Comparison of ENCODE assay signal across 15 cellular contexts in the genomic region with DNA sequence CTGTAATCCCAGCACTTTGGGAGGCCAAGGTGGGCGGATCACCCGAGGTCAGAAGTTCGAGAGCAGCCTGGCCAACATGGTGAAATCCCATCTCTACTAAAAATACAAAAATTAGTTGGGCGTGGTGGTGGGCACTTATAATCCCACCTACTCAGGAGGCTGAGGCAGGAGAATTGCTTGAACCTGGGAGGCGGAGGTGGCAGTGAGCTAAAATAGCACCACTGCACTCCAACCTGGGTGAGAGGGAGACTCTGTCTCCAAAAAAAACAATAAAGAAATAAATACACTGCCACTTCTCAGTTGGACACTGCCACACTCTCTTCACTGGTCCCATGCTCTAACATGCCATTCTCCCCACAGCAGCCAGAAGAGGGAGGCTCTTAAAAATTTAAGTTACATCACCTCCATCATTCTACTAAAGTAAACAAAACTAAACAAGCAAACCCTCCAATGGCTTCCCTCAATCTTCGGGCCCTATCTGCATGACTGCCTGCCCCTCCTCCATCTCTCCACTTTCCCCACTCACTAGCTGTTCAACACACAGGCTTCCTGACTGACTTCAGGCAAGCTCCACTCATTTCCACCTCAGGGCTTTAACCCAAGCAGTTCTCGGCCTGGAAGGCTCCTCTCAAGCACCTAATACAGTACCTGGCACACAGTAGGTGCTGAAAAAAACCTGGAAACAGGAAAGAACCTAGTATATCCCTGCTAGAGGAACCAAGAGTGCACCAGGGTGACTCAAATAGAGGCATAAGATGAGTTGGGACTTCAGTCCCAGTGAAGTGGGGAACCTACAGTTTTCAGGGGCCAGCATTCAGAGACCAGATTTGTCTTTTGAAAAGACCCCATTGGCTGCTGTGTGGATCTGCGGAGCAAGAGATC. TPM values are rescaled to one million over a fixed set of nuclear protein-coding genes. Genes with fewer than 3 reads are reported as not detected.
DNase-seq lines count a peak whose midpoint lies in the region; ATAC-seq and TF ChIP-seq lines count a peak whose summit lies in the region.
"Had no signal": no experiment of that assay in that cellular context is flagged by ENCODE, and none has a peak within 500 bp of the region (broad histone marks: within the 10 kb centered on the region; RNA-seq: fewer than 3 reads in every experiment).

No MANE protein-coding gene starts in this region.

- no peaks in the 10 kb centered on the region for H3K27me3 Mint-ChIP-seq in WTC11 (ENCODE audit: low read depth)
- H3K27me3 Mint-ChIP-seq in effector memory CD8-positive, alpha-beta T cell, result no peaks in the 10 kb centered on the region
- no peaks in the 10 kb centered on the region for H3K27me3 Mint-ChIP-seq in activated CD4-positive, alpha-beta memory T cell treated with anti-CD3 and anti-CD28 coated beads, Interleukin-2, amount 10 ng/mL, durations not matched to agents 7 days and 5 days
- H3K27me3 Mint-ChIP-seq in activated T-cell treated with anti-CD3 and anti-CD28 coated beads, Interleukin-2, amount 50 U/mL, for 24 hours, result no peaks in the 10 kb centered on the region
- H3K27me3 Mint-ChIP-seq: brain had no signal

- ATAC-seq in WTC11, result no peak
- ATAC-seq in lung (ENCODE audit: insufficient read depth, low FRiP score), result no peak
- ATAC-seq in effector memory CD8-positive, alpha-beta T cell (replicated peaks), result no peak
- ATAC-seq: left cardiac atrium had no signal

- H3K27ac Mint-ChIP-seq in WTC11, result no peak overlapping the region
- no peak overlapping the region for H3K27ac Mint-ChIP-seq in effector memory CD8-positive, alpha-beta T cell
- no peak overlapping the region for H3K27ac Mint-ChIP-seq in activated CD4-positive, alpha-beta memory T cell treated with anti-CD3 and anti-CD28 coated beads, Interleukin-2, amount 10 ng/mL, durations not matched to agents 7 days and 5 days
- H3K27ac Mint-ChIP-seq in activated T-cell treated with anti-CD3 and anti-CD28 coated beads, Interleukin-2, amount 50 U/mL, for 24 hours, result no peak overlapping the region

- H3K27ac ChIP-seq in lung (ENCODE audit: low read depth in 1 of 2, low read length in 1 of 2), result peak overlapping the region in 1 of 2 donors; percentile 39

- CTCF ChIA-PET in WTC11 (lab: Charles Lee), result interaction anchor here (1.5 to 2.7 kb wide), 2 partner anchors 12 to 223 kb away, joined by 9 to 17 read pairs; no protein-coding TSS in a partner anchor
- CTCF ChIA-PET in activated CD4-positive, alpha-beta memory T cell treated with anti-CD3 and anti-CD28 coated beads, Interleukin-2, amount 10 ng/mL, durations not matched to agents 7 days and 5 days (lab: Charles Lee), result interaction anchor here (1.0 to 5.9 kb wide), 2 partner anchors 13 to 222 kb away, joined by 3 to 40 read pairs; no protein-coding TSS in a partner anchor

- WGBS in lung, 2 donors, result 71 to 86% methylated on average over 8 of the region's 8 CpGs

- H3K27me3 ChIP-seq in lung (ENCODE audit: control insufficient read depth, insufficient read depth), result no peaks in the 10 kb centered on the region

- DNase-seq in GM13976 (ENCODE audit: low spot score), result peak; percentile 8
- peak; percentile 45 for DNase-seq in NCI-H2029 treated with DMSO at 0.1 percent for 48 hours (lab: John Stamatoyannopoulos, UW)
- DNase-seq in WTC11 (ENCODE audit: low spot score), result no peak
- peak; percentile 39 for DNase-seq in lung (ENCODE audit: low spot score)
- no peak for DNase-seq in effector memory CD8-positive, alpha-beta T cell
- no peak for DNase-seq in activated CD4-positive, alpha-beta memory T cell treated with anti-CD3 and anti-CD28 coated beads, Interleukin-2, amount 10 ng/mL, durations not matched to agents 7 days and 5 days
- no peak for DNase-seq in GM20000 (ENCODE audit: low spot score)
- DNase-seq in activated T-cell treated with anti-CD3 and anti-CD28 coated beads, Interleukin-2, amount 50 U/mL, for 24 hours, result no peak
- DNase-seq: activated T-cell treated with anti-CD3 and anti-CD28 coated beads, Interleukin-2, amount 50 U/mL, for 1 hour; Kasumi-1; left cardiac atrium had no signal

- H3K36me3 Mint-ChIP-seq in WTC11, result peaks cover 10% of the 10 kb centered on the region
- no peaks in the 10 kb centered on the region for H3K36me3 Mint-ChIP-seq in effector memory CD8-positive, alpha-beta T cell (ENCODE audit: insufficient read depth)
- no peaks in the 10 kb centered on the region for H3K36me3 Mint-ChIP-seq in activated CD4-positive, alpha-beta memory T cell treated with anti-CD3 and anti-CD28 coated beads, Interleukin-2, amount 10 ng/mL, durations not matched to agents 7 days and 5 days (ENCODE audit: low read depth)
- peaks cover 27% of the 10 kb centered on the region for H3K36me3 Mint-ChIP-seq in activated T-cell treated with anti-CD3 and anti-CD28 coated beads, Interleukin-2, amount 50 U/mL, for 24 hours (ENCODE audit: low read depth)

- in situ Hi-C loops in GM13976 (cut with MboI; ENCODE audit: low sequenced_read_pairs, unreplicated experiment), result no loop called here

- H3K4me1 ChIP-seq in lung (ENCODE audit: control insufficient read depth in 2 of 2, insufficient read depth in 2 of 2, low read length in 2 of 2), result peaks cover 0 to 13% of the 10 kb centered on the region in 2 donors

- no peak overlapping the region for H3K4me3 Mint-ChIP-seq in WTC11
- H3K4me3 Mint-ChIP-seq in effector memory CD8-positive, alpha-beta T cell, result no peak overlapping the region
- H3K4me3 Mint-ChIP-seq in activated CD4-positive, alpha-beta memory T cell treated with anti-CD3 and anti-CD28 coated beads, Interleukin-2, amount 10 ng/mL, durations not matched to agents 7 days and 5 days, result no peak overlapping the region
- H3K4me3 Mint-ChIP-seq in activated T-cell treated with anti-CD3 and anti-CD28 coated beads, Interleukin-2, amount 50 U/mL, for 24 hours, result no peak overlapping the region
- H3K4me3 Mint-ChIP-seq: brain had no signal

- no peak overlapping the region for H3K4me3 ChIP-seq in lung

- peaks cover 0 to under 1% of the 10 kb centered on the region in 2 donors for H3K36me3 ChIP-seq in lung (ENCODE audit: control insufficient read depth in 2 of 2, insufficient read depth in 2 of 2, low read length in 2 of 2)

- H3K9me3 ChIP-seq in lung (ENCODE audit: control insufficient read depth in 2 of 2, insufficient read depth in 1 of 2, low read length in 1 of 2), result no peaks in the 10 kb centered on the region

- no peak for TF ChIP-seq CTCF in GM13976 (IDR thresholded peaks at IDR 0.05; ENCODE audit: borderline replicate concordance, control extremely low read depth, extremely low read depth, insufficient read depth, missing control alignments)
- no peak for TF ChIP-seq CTCF in WTC11 (IDR thresholded peaks at IDR 0.05)
- TF ChIP-seq CTCF in lung (IDR thresholded peaks at IDR 0.05; ENCODE audit: control extremely low read depth, extremely low read depth), result no peak
- TF ChIP-seq CTCF in GM20000 (IDR thresholded peaks at IDR 0.05; ENCODE audit: extremely low read depth, missing control alignments), result no peak

- POLR2A ChIA-PET in WTC11 (lab: Charles Lee), result no interaction called here
- POLR2A ChIA-PET in activated CD4-positive, alpha-beta memory T cell treated with anti-CD3 and anti-CD28 coated beads, Interleukin-2, amount 10 ng/mL, durations not matched to agents 7 days and 5 days (lab: Charles Lee), result no interaction called here

- H3K9me3 Mint-ChIP-seq in WTC11, result no peaks in the 10 kb centered on the region
- H3K9me3 Mint-ChIP-seq in effector memory CD8-positive, alpha-beta T cell, result no peaks in the 10 kb centered on the region
- H3K9me3 Mint-ChIP-seq in activated CD4-positive, alpha-beta memory T cell treated with anti-CD3 and anti-CD28 coated beads, Interleukin-2, amount 10 ng/mL, durations not matched to agents 7 days and 5 days, result no peaks in the 10 kb centered on the region
- H3K9me3 Mint-ChIP-seq in activated T-cell treated with anti-CD3 and anti-CD28 coated beads, Interleukin-2, amount 50 U/mL, for 24 hours, result no peaks in the 10 kb centered on the region
- H3K9me3 Mint-ChIP-seq: brain had no signal

- H3K4me1 Mint-ChIP-seq in WTC11, result peaks cover 2% of the 10 kb centered on the region; the same call in 1 of the 2 replicates
- peaks cover 6 to 10% of the 10 kb centered on the region in 2 donors for H3K4me1 Mint-ChIP-seq in effector memory CD8-positive, alpha-beta T cell (ENCODE audit: low read depth in 2 of 2)
- H3K4me1 Mint-ChIP-seq in activated CD4-positive, alpha-beta memory T cell treated with anti-CD3 and anti-CD28 coated beads, Interleukin-2, amount 10 ng/mL, durations not matched to agents 7 days and 5 days, result peaks cover 28% of the 10 kb centered on the region
- H3K4me1 Mint-ChIP-seq in activated T-cell treated with anti-CD3 and anti-CD28 coated beads, Interleukin-2, amount 50 U/mL, for 24 hours (ENCODE audit: low read depth), result peaks cover 27% of the 10 kb centered on the region
- H3K4me1 Mint-ChIP-seq: brain had no signal

TF ChIP-seq in WTC11, 78 proteins besides CTCF, POLR2A, EP300 and RAD21:
- TF ChIP-seq NFYB (CRISPR knock-in tag; conservative IDR thresholded peaks at IDR 0.05; ENCODE audit: low read depth), result no peak
- TF ChIP-seq GABPB1 (CRISPR knock-in tag; IDR thresholded peaks at IDR 0.05), result peak; percentile 60; the same call in 1 of the 2 replicates

RNA-seq across cellular contexts. Expression of a gene that starts 3.0 kb away (rescaled TPM):
- total RNA-seq in WTC11 (2021) (401 to 415 TPM (median 411 TPM) in 3 replicates), lung (100 to 1,000 TPM in 1 of 2 donors, 10 to 100 TPM in 1; 40.2 to 116 TPM)
- polyA plus RNA-seq in lung, result 100 to 1,000 TPM in 1 of 2 donors, 10 to 100 TPM in 1; 93.7 to 116 TPM
- total RNA-seq in activated CD4-positive, alpha-beta memory T cell treated with anti-CD3 and anti-CD28 coated beads, Interleukin-2, amount 10 ng/mL, durations not matched to agents 7 days and 5 days, result 10 to 100 TPM; 50.5 to 53.0 TPM

RNA-seq across cellular contexts. Expression of a gene that starts 58.9 kb away (rescaled TPM):
- total RNA-seq in WTC11 (2021), result not detected in 3 replicates
- not detected for total RNA-seq in lung
- polyA plus RNA-seq in lung, result under 1 TPM; 0.15 to 0.87 TPM
- total RNA-seq in activated CD4-positive, alpha-beta memory T cell treated with anti-CD3 and anti-CD28 coated beads, Interleukin-2, amount 10 ng/mL, durations not matched to agents 7 days and 5 days, result not detected
- total RNA-seq: Daoy, omental fat pad, temporal lobe had no signal

Comparison
In these comparisons a context has a peak if more than half of its experiments do, and no peak if none do; other contexts are left out.
1. DNase-seq: peak in GM13976 (single experiment), NCI-H2029 treated with DMSO at 0.1 percent for 48 hours (single experiment) and lung (single experiment); none in WTC11 (single experiment), effector memory CD8-positive, alpha-beta T cell (0 of 3), activated CD4-positive, alpha-beta memory T cell treated with anti-CD3 and anti-CD28 coated beads, Interleukin-2, amount 10 ng/mL, durations not matched to agents 7 days and 5 days (single experiment), GM20000 (single experiment) and activated T-cell treated with anti-CD3 and anti-CD28 coated beads, Interleukin-2, amount 50 U/mL, for 24 hours (single experiment).